In genomic region chr11:48172818-48173609, GRCh38 we compare ENCODE assay signal across 9 cellular contexts. TPM values are rescaled to one million over a fixed set of nuclear protein-coding genes. Genes with fewer than 3 reads are reported as not detected.
DNase-seq lines count a peak whose midpoint lies in the region; ATAC-seq and TF ChIP-seq lines count a peak whose summit lies in the region.
"Had no signal": no experiment of that assay in that cellular context is flagged by ENCODE, and none has a peak within 500 bp of the region (broad histone marks: within the 10 kb centered on the region; RNA-seq: fewer than 3 reads in every experiment).

No MANE protein-coding gene starts in this region.

- no peak for TF ChIP-seq EP300 in Ishikawa (IDR thresholded peaks at IDR 0.05; ENCODE audit: borderline replicate concordance)

- peaks cover 1% of the 10 kb centered on the region for H3K27me3 Mint-ChIP-seq in activated naive CD4-positive, alpha-beta T cell treated with anti-CD3 and anti-CD28 coated beads, Interleukin-2, amount 10 ng/mL, durations not matched to agents 7 days and 5 days
- H3K27me3 Mint-ChIP-seq in progenitor cell of endocrine pancreas, result no peaks in the 10 kb centered on the region

- H3K4me3 ChIP-seq in RWPE2 (ENCODE audit: severe bottlenecking), result no peak overlapping the region

- intact Hi-C loops in head of caudate nucleus (cut with DNase I), result no loop called here

- TF ChIP-seq RAD21 in Ishikawa (IDR thresholded peaks at IDR 0.05; ENCODE audit: low read depth), result peak; percentile 77

- H3K36me3 ChIP-seq in RWPE2 (ENCODE audit: low read depth), result no peaks in the 10 kb centered on the region

- H3K4me1 ChIP-seq in RWPE2 (ENCODE audit: insufficient read depth, poor library complexity, severe bottlenecking), result no peaks in the 10 kb centered on the region

- TF ChIP-seq CTCF in RWPE2 (IDR thresholded peaks at IDR 0.05; ENCODE audit: poor library complexity, severe bottlenecking) (peak; percentile 94), progenitor cell of endocrine pancreas (IDR thresholded peaks at IDR 0.05; ENCODE audit: unreplicated experiment) (peak; percentile 95)

- ATAC-seq in GM19455 (IDR thresholded peaks at IDR 0.05; ENCODE audit: unreplicated experiment) (peak; percentile 88), RWPE2 (ENCODE audit: low read depth) (peak; percentile 91), GM18870 (IDR thresholded peaks at IDR 0.05; ENCODE audit: unreplicated experiment) (no peak)

- H3K27me3 ChIP-seq in RWPE2 (ENCODE audit: insufficient read depth, poor library complexity, severe bottlenecking), result no peaks in the 10 kb centered on the region

- no peaks in the 10 kb centered on the region for H3K9me3 Mint-ChIP-seq in activated naive CD4-positive, alpha-beta T cell treated with anti-CD3 and anti-CD28 coated beads, Interleukin-2, amount 10 ng/mL, durations not matched to agents 7 days and 5 days
- no peaks in the 10 kb centered on the region for H3K9me3 Mint-ChIP-seq in progenitor cell of endocrine pancreas (ENCODE audit: low read depth)

- DNase-seq in COR-L47 (lab: John Stamatoyannopoulos, UW), result peak; percentile 53
- no peak for DNase-seq in RWPE2 (ENCODE audit: low spot score)
- peak; percentile 75 for DNase-seq in activated naive CD4-positive, alpha-beta T cell treated with anti-CD3 and anti-CD28 coated beads, Interleukin-2, amount 10 ng/mL, durations not matched to agents 7 days and 5 days
- DNase-seq in head of caudate nucleus, result peak; percentile 35 to 89 (median 74)
- peak; percentile 65 for DNase-seq in progenitor cell of endocrine pancreas (ENCODE audit: low spot score, unreplicated experiment)

- no peak overlapping the region for H3K4me3 Mint-ChIP-seq in activated naive CD4-positive, alpha-beta T cell treated with anti-CD3 and anti-CD28 coated beads, Interleukin-2, amount 10 ng/mL, durations not matched to agents 7 days and 5 days
- H3K4me3 Mint-ChIP-seq in progenitor cell of endocrine pancreas (ENCODE audit: low read depth), result no peak overlapping the region

- no peak overlapping the region for H3K27ac ChIP-seq in RWPE2 (ENCODE audit: poor library complexity, severe bottlenecking)

- no peaks in the 10 kb centered on the region for H3K9me3 ChIP-seq in RWPE2 (ENCODE audit: severe bottlenecking)

- H3K27ac Mint-ChIP-seq in activated naive CD4-positive, alpha-beta T cell treated with anti-CD3 and anti-CD28 coated beads, Interleukin-2, amount 10 ng/mL, durations not matched to agents 7 days and 5 days, result peak overlapping the region; percentile 6
- peak overlapping the region; percentile 37 for H3K27ac Mint-ChIP-seq in progenitor cell of endocrine pancreas

- H3K36me3 Mint-ChIP-seq in activated naive CD4-positive, alpha-beta T cell treated with anti-CD3 and anti-CD28 coated beads, Interleukin-2, amount 10 ng/mL, durations not matched to agents 7 days and 5 days, result peaks cover 16% of the 10 kb centered on the region
- peaks cover 3% of the 10 kb centered on the region for H3K36me3 Mint-ChIP-seq in progenitor cell of endocrine pancreas (ENCODE audit: insufficient read depth)

- H3K4me1 Mint-ChIP-seq in activated naive CD4-positive, alpha-beta T cell treated with anti-CD3 and anti-CD28 coated beads, Interleukin-2, amount 10 ng/mL, durations not matched to agents 7 days and 5 days, result peaks cover 43% of the 10 kb centered on the region
- peaks cover 4% of the 10 kb centered on the region for H3K4me1 Mint-ChIP-seq in progenitor cell of endocrine pancreas (ENCODE audit: low read depth)

- CTCF ChIA-PET in activated naive CD4-positive, alpha-beta T cell treated with anti-CD3 and anti-CD28 coated beads, Interleukin-2, amount 10 ng/mL, durations not matched to agents 7 days and 5 days (lab: Charles Lee), result interaction anchor here (0.7 to 2.8 kb wide), 7 partner anchors 10 to 241 kb away, joined by 3 to 12 read pairs (median 3); partner anchors contain the start of gene OR4S1

TF ChIP-seq in Ishikawa, 13 proteins besides CTCF, POLR2A, EP300 and RAD21:
- TF ChIP-seq TCF12 (IDR thresholded peaks at IDR 0.05; ENCODE audit: low read depth) (no peak), USF1 (IDR thresholded peaks at IDR 0.05) (no peak), TEAD4 (IDR thresholded peaks at IDR 0.05) (no peak), ZBTB7A (IDR thresholded peaks at IDR 0.05; ENCODE audit: low read depth) (no peak), FOXM1 (IDR thresholded peaks at IDR 0.05; ENCODE audit: borderline replicate concordance, low read depth) (no peak), CREB1 (IDR thresholded peaks at IDR 0.05; ENCODE audit: low read depth) (no peak), NFIC (IDR thresholded peaks at IDR 0.05) (no peak), EGR1 (IDR thresholded peaks at IDR 0.05) (no peak), CEBPB (IDR thresholded peaks at IDR 0.05) (no peak)

RNA-seq across cellular contexts. Expression of gene OR4B1, which starts 43.6 kb away (rescaled TPM):
- total RNA-seq in progenitor cell of endocrine pancreas, result not detected in 2 replicates
- total RNA-seq: activated CD8-positive, alpha-beta memory T cell treated with anti-CD3 and anti-CD28 coated beads for 36 hours had no signal
